ENCODE assay signal across 13 cellular contexts in the genomic region with DNA sequence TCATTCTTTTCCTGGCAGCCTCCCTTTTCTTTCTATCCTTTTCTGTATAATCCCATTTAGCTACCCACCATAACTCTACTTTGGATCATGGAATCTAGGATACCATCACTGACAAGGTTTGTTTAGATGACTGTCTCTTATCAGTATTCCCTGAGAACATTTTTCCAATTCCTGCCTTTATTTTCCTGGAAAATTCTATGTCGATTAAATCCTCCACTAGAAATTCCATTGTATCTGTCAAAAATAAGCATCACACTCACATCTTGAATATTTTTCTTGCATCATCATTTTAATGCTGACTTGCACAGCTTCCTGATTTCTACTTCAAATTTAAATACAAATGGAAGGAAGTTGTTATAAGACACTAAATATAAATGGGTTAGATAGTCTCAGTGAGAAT. TPM values are rescaled to one million over a fixed set of nuclear protein-coding genes. Genes with fewer than 3 reads are reported as not detected.
DNase-seq lines count a peak whose midpoint lies in the region; ATAC-seq and TF ChIP-seq lines count a peak whose summit lies in the region.
"Had no signal": no experiment of that assay in that cellular context is flagged by ENCODE, and none has a peak within 500 bp of the region (broad histone marks: within the 10 kb centered on the region; RNA-seq: fewer than 3 reads in every experiment).

No MANE protein-coding gene starts in this region.

- peaks cover 17% of the 10 kb centered on the region for H4K20me1 ChIP-seq in GM23338 (replicated peaks; ENCODE audit: insufficient read depth)

- H3K27me3 ChIP-seq in GM23338 (ENCODE audit: insufficient read depth), result peaks cover 16% of the 10 kb centered on the region
- no peaks in the 10 kb centered on the region for H3K27me3 ChIP-seq in subcutaneous abdominal adipose tissue (ENCODE audit: control insufficient read depth in 5 of 5, insufficient read depth in 4 of 5, low read length in 5 of 5)
- no peaks in the 10 kb centered on the region for H3K27me3 ChIP-seq in Caco-2 (replicated peaks; ENCODE audit: control insufficient read depth, insufficient read depth, low read length)
- H3K27me3 ChIP-seq: ovary had no signal

- H3K36me3 ChIP-seq in GM23338 (ENCODE audit: insufficient read depth) (no peaks in the 10 kb centered on the region), subcutaneous abdominal adipose tissue (ENCODE audit: control insufficient read depth in 5 of 5, insufficient read depth in 5 of 5, low read length in 5 of 5) (peaks cover 0 to 3% (median 0%) of the 10 kb centered on the region in 5 donors), Caco-2 (ENCODE audit: control insufficient read depth, insufficient read depth, low read length) (peaks cover 2% of the 10 kb centered on the region; the same call in 1 of the 2 replicates)
- H3K36me3 ChIP-seq: ovary had no signal

- POLR2A ChIA-PET in activated B cell treated with CpG ODN at 0.5 μM for 24 hours (lab: Charles Lee) (interaction anchor here (1.8 kb wide), 1 partner anchor 24 kb away, joined by 9 read pairs; no protein-coding TSS in a partner anchor), Caco-2 (lab: Charles Lee) (no interaction called here)

- H3K4me1 ChIP-seq in GM23338 (ENCODE audit: insufficient read depth) (peaks cover 26% of the 10 kb centered on the region), subcutaneous abdominal adipose tissue (ENCODE audit: control insufficient read depth in 5 of 5, insufficient read depth in 5 of 5, low read length in 5 of 5) (peaks cover 4 to 26% (median 24%) of the 10 kb centered on the region in 5 donors), Caco-2 (peaks cover 9% of the 10 kb centered on the region)

- CTCF ChIA-PET in activated B cell treated with CpG ODN at 0.5 μM for 24 hours (lab: Charles Lee) (interaction anchor here (1.3 kb wide), 1 partner anchor 82 kb away, joined by 3 read pairs; no protein-coding TSS in a partner anchor), Caco-2 (lab: Charles Lee) (no interaction called here)

- TF ChIP-seq CTCF in GM23338 (conservative IDR thresholded peaks at IDR 0.05; ENCODE audit: low read depth in 2 of 2) (no peak), activated B cell treated with CpG ODN at 0.5 μM for 24 hours (IDR thresholded peaks at IDR 0.05) (no peak), Caco-2 (IDR thresholded peaks at IDR 0.05; ENCODE audit: insufficient read depth in 1 of 2, low read depth in 1 of 2, low read length in 1 of 2, severe bottlenecking in 1 of 2, unreplicated experiment in 1 of 2) (no peak)

- DNase-seq in GM23338 (ENCODE audit: low spot score) (no peak), activated B cell treated with CpG ODN at 0.5 μM for 24 hours (no peak), immature natural killer cell (no peak), NCI-H1417 (lab: John Stamatoyannopoulos, UW) (no peak), Caco-2 (no peak), NCI-H128 (lab: John Stamatoyannopoulos, UW; ENCODE audit: unreplicated experiment) (no peak)
- DNase-seq: H9; ovary; stimulated activated CD4-positive, alpha-beta T cell treated with anti-CD3 and anti-CD28 coated beads, Interleukin-2, amount 100 ng/mL, for 48 hours; stimulated activated naive CD4-positive, alpha-beta T cell treated with Interleukin-2 at 50 U/mL for 16 hours; WERI-Rb-1 had no signal

- H3K9me3 Mint-ChIP-seq in GM23338, result peaks cover 2% of the 10 kb centered on the region; the same call in 2 of the 3 replicates
- peaks cover 5% of the 10 kb centered on the region for H3K9me3 Mint-ChIP-seq in activated B cell treated with CpG ODN at 0.5 μM for 24 hours
- peaks cover 0 to 9% (median 2%) of the 10 kb centered on the region in 6 donors for H3K9me3 Mint-ChIP-seq in immature natural killer cell
- H3K9me3 Mint-ChIP-seq in Caco-2 (ENCODE audit: unreplicated experiment), result no peaks in the 10 kb centered on the region
- H3K9me3 Mint-ChIP-seq: activated T-helper 1 cell treated with anti-CD3 and anti-CD28 coated beads, Interleukin-12 subunit alpha, Interleukin-12 subunit beta, Interleukin-2, Interleukin-4 antibody, amounts not matched to agents 30 ng/mL and 10 ng/mL and 1 ng/mL, durations not matched to agents 14 hours and 24 hours and 36 hours had no signal

- no peak overlapping the region for H2AFZ ChIP-seq in GM23338

- no peak overlapping the region for H3K27ac ChIP-seq in GM23338 (ENCODE audit: low read depth)
- peak overlapping the region; percentile 88 for H3K27ac ChIP-seq in subcutaneous abdominal adipose tissue (ENCODE audit: low read depth, low read length)
- H3K27ac ChIP-seq: WERI-Rb-1 had no signal

- H3K9me3 ChIP-seq in subcutaneous abdominal adipose tissue (ENCODE audit: control insufficient read depth in 5 of 5, low read length in 5 of 5) (peaks cover 0 to 3% (median 0%) of the 10 kb centered on the region in 5 donors), Caco-2 (no peaks in the 10 kb centered on the region)
- H3K9me3 ChIP-seq: ovary had no signal

- peaks cover 11% of the 10 kb centered on the region for H3K36me3 Mint-ChIP-seq in GM23338 (ENCODE audit: low read depth)
- H3K36me3 Mint-ChIP-seq in activated B cell treated with CpG ODN at 0.5 μM for 24 hours (ENCODE audit: low read depth), result peaks cover 5% of the 10 kb centered on the region
- H3K36me3 Mint-ChIP-seq in immature natural killer cell, result peaks cover 0 to 10% (median 0%) of the 10 kb centered on the region in 3 donors
- H3K36me3 Mint-ChIP-seq in Caco-2 (ENCODE audit: insufficient read depth, unreplicated experiment), result peaks cover 20% of the 10 kb centered on the region

- BruUV-seq in Caco-2 (replicated peaks; lab: Mats Ljungman, UMichigan), result no TSS peak

- 0 out of 2 replicates have a peak overlapping the region, but pooled peaks have one; percentile 72 for H3K4me2 ChIP-seq in GM23338

- no peaks in the 10 kb centered on the region for H3K9me2 ChIP-seq in GM23338 (ENCODE audit: insufficient read depth)

- ATAC-seq in GM23338 (no peak), activated B cell treated with CpG ODN at 0.5 μM for 24 hours (ENCODE audit: low read depth) (no peak)

- peaks cover 30% of the 10 kb centered on the region for H3K27me3 Mint-ChIP-seq in GM23338 (ENCODE audit: insufficient read depth, low read depth, poor library complexity)
- H3K27me3 Mint-ChIP-seq in activated B cell treated with CpG ODN at 0.5 μM for 24 hours, result peaks cover 7% of the 10 kb centered on the region
- peaks cover 7 to 28% (median 25%) of the 10 kb centered on the region in 3 donors for H3K27me3 Mint-ChIP-seq in immature natural killer cell (ENCODE audit: low read depth in 3 of 3)
- no peaks in the 10 kb centered on the region for H3K27me3 Mint-ChIP-seq in Caco-2 (ENCODE audit: insufficient read depth, unreplicated experiment)

- H3K4me3 Mint-ChIP-seq in GM23338, result no peak overlapping the region; the same call in 2 of the 3 replicates
- H3K4me3 Mint-ChIP-seq in activated B cell treated with CpG ODN at 0.5 μM for 24 hours, result peak overlapping the region; percentile 17
- H3K4me3 Mint-ChIP-seq in immature natural killer cell, result peak overlapping the region; percentile 78 to 86 (median 83)
- H3K4me3 Mint-ChIP-seq in Caco-2 (ENCODE audit: unreplicated experiment), result no peak overlapping the region
- H3K4me3 Mint-ChIP-seq: activated T-helper 1 cell treated with anti-CD3 and anti-CD28 coated beads, Interleukin-12 subunit alpha, Interleukin-12 subunit beta, Interleukin-2, Interleukin-4 antibody, amounts not matched to agents 30 ng/mL and 10 ng/mL and 1 ng/mL, durations not matched to agents 14 hours and 24 hours and 36 hours had no signal

- H3K27ac Mint-ChIP-seq in GM23338 (no peak overlapping the region), activated B cell treated with CpG ODN at 0.5 μM for 24 hours (no peak overlapping the region), immature natural killer cell (no peak overlapping the region), Caco-2 (ENCODE audit: unreplicated experiment) (no peak overlapping the region)
- H3K27ac Mint-ChIP-seq: activated T-helper 1 cell treated with anti-CD3 and anti-CD28 coated beads, Interleukin-12 subunit alpha, Interleukin-12 subunit beta, Interleukin-2, Interleukin-4 antibody, amounts not matched to agents 30 ng/mL and 10 ng/mL and 1 ng/mL, durations not matched to agents 14 hours and 24 hours and 36 hours; H9 had no signal

- peaks cover 35% of the 10 kb centered on the region for H3K4me1 Mint-ChIP-seq in GM23338
- peaks cover 34% of the 10 kb centered on the region for H3K4me1 Mint-ChIP-seq in activated B cell treated with CpG ODN at 0.5 μM for 24 hours
- H3K4me1 Mint-ChIP-seq in immature natural killer cell, result peaks cover 14 to 25% of the 10 kb centered on the region in 2 donors
- H3K4me1 Mint-ChIP-seq in Caco-2 (ENCODE audit: low read depth, unreplicated experiment), result no peaks in the 10 kb centered on the region

- peaks cover 53% of the 10 kb centered on the region for H3K79me2 ChIP-seq in GM23338 (replicated peaks; ENCODE audit: insufficient read depth)

- intact Hi-C loops in activated B cell treated with CpG ODN at 0.5 μM for 24 hours (cut with micrococcal nuclease) (loop anchor here (5.0 to 10.0 kb wide), 3 partner anchors 90 to 350 kb away; no protein-coding TSS in a partner anchor), Caco-2 (cut with micrococcal nuclease; ENCODE audit: unreplicated experiment) (no loop called here)

- H3F3A ChIP-seq in GM23338 (replicated peaks; ENCODE audit: low read depth), result no peaks in the 10 kb centered on the region; the same call in 1 of the 2 replicates

- H3K9ac ChIP-seq in subcutaneous abdominal adipose tissue (ENCODE audit: low read length in 5 of 5), result no peak overlapping the region

- H3K4me3 ChIP-seq in GM23338 (no peak overlapping the region), subcutaneous abdominal adipose tissue (ENCODE audit: low read depth in 1 of 5, low read length in 5 of 5) (no peak overlapping the region), Caco-2 (ENCODE audit: low read depth, low read length) (no peak overlapping the region)

TF ChIP-seq in GM23338, 12 proteins besides CTCF, POLR2A, EP300 and RAD21 (continues in another document):
- TF ChIP-seq POLR2AphosphoS5 (IDR thresholded peaks at IDR 0.05; ENCODE audit: low read depth) (no peak), STAT1 (IDR thresholded peaks at IDR 0.05; ENCODE audit: unreplicated experiment) (no peak)

RNA-seq across cellular contexts. Expression of a gene that starts 20.2 kb away (rescaled TPM):
- 61.5 and 64.3 TPM in 2 replicates for total RNA-seq in GM23338 (2014; rRNA removed; shearing (Covaris generic))
- polyA plus RNA-seq in GM23338 (2016; fragmentation: Nextera tagmentation; extraction: Ambion mirVana) (20.1 and 22.0 TPM in 2 replicates), immature natural killer cell (under 1 TPM in 1 of 3 donors, not detected in 2; 0.51 TPM)
- total RNA-seq in activated B cell treated with CpG ODN at 0.5 μM for 24 hours (5.1 and 5.5 TPM in 2 replicates), Caco-2 (2022) (62.0 and 62.3 TPM in 2 replicates)

Comparison
In these comparisons a context has a peak if more than half of its experiments do, and no peak if none do; other contexts are left out.
1. H3K4me3 Mint-ChIP-seq: peak in activated B cell treated with CpG ODN at 0.5 μM for 24 hours (single experiment) and immature natural killer cell (5 of 5); none in GM23338 (single experiment) and Caco-2 (single experiment).